Comparison of ENCODE assay signal across 9 cellular contexts in genomic region chr2:30421026-30421425, GRCh38. TPM values are rescaled to one million over a fixed set of nuclear protein-coding genes. Genes with fewer than 3 reads are reported as not detected.
DNase-seq lines count a peak whose midpoint lies in the region; ATAC-seq and TF ChIP-seq lines count a peak whose summit lies in the region.
"Had no signal": no experiment of that assay in that cellular context is flagged by ENCODE, and none has a peak within 500 bp of the region (broad histone marks: within the 10 kb centered on the region; RNA-seq: fewer than 3 reads in every experiment).

No MANE protein-coding gene starts in this region.

- H3K4me1 Mint-ChIP-seq in activated T-cell treated with anti-CD3 and anti-CD28 coated beads, Interleukin-2, amount 50 U/mL, for 72 hours (ENCODE audit: low read depth) = peaks cover 53% of the 10 kb centered on the region

- H3K36me3 Mint-ChIP-seq in activated T-cell treated with anti-CD3 and anti-CD28 coated beads, Interleukin-2, amount 50 U/mL, for 72 hours (ENCODE audit: insufficient read depth in 2 of 2) = peaks cover 1 to 2% of the 10 kb centered on the region in 2 donors

- no peak overlapping the region for H3K9ac ChIP-seq in fibroblast of lung (ENCODE audit: insufficient read depth, low read length)

- no peaks in the 10 kb centered on the region for H3K27me3 Mint-ChIP-seq in activated T-cell treated with anti-CD3 and anti-CD28 coated beads, Interleukin-2, amount 50 U/mL, for 72 hours (ENCODE audit: low read depth)

- no peaks in the 10 kb centered on the region for H3K36me3 ChIP-seq in fibroblast of lung (ENCODE audit: control insufficient read depth, insufficient read depth, low read length)
- H3K36me3 ChIP-seq in thoracic aorta = no peaks in the 10 kb centered on the region

- H3K4me1 ChIP-seq in fibroblast of lung (ENCODE audit: control insufficient read depth, extremely low read depth, insufficient read depth, low read length) (peaks cover 21% of the 10 kb centered on the region), thoracic aorta (ENCODE audit: control insufficient read depth in 1 of 2, low read depth in 2 of 2) (peaks cover 19 to 55% of the 10 kb centered on the region in 2 donors)

- H2AFZ ChIP-seq in fibroblast of lung (ENCODE audit: low read length) = no peak overlapping the region

- H3K27me3 ChIP-seq in fibroblast of lung (ENCODE audit: control insufficient read depth, insufficient read depth, low read length) = no peaks in the 10 kb centered on the region
- no peaks in the 10 kb centered on the region for H3K27me3 ChIP-seq in thoracic aorta (replicated peaks; ENCODE audit: insufficient read depth)

- H3K4me3 ChIP-seq in fibroblast of lung (replicated peaks in 1 of 4; ENCODE audit: control extremely low read depth in 1 of 4, insufficient read depth in 1 of 4, low read depth in 3 of 4, low read length in 4 of 4) (no peak overlapping the region), thoracic aorta (no peak overlapping the region)

- no peaks in the 10 kb centered on the region for H4K20me1 ChIP-seq in fibroblast of lung (ENCODE audit: control insufficient read depth, extremely low read depth, insufficient read depth, low read length)

- H3K79me2 ChIP-seq in fibroblast of lung (ENCODE audit: control insufficient read depth, insufficient read depth, low read length) = no peaks in the 10 kb centered on the region

- H3K9me3 Mint-ChIP-seq in activated T-cell treated with anti-CD3 and anti-CD28 coated beads, Interleukin-2, amount 50 U/mL, for 72 hours = no peaks in the 10 kb centered on the region

- H3K9me3 ChIP-seq in fibroblast of lung (ENCODE audit: control insufficient read depth, insufficient read depth, low read depth, low read length) (no peaks in the 10 kb centered on the region), thoracic aorta (no peaks in the 10 kb centered on the region)

- H3K4me2 ChIP-seq in fibroblast of lung (ENCODE audit: extremely low read depth, insufficient read depth, low read length) = peak overlapping the region; percentile 5

- peak; percentile 20 to 21 for DNase-seq in activated T-cell treated with anti-CD3 and anti-CD28 coated beads, Interleukin-2, amount 50 U/mL, for 72 hours
- DNase-seq in activated T-cell treated with anti-CD3 and anti-CD28 coated beads, Interleukin-2, amount 50 U/mL, for 1 hour = no peak
- DNase-seq in fibroblast of lung (ENCODE audit: low read depth in 2 of 2) = no peak
- DNase-seq in thoracic aorta (ENCODE audit: low spot score) = no peak
- no peak for DNase-seq in mesenteric fat pad (ENCODE audit: low spot score)
- DNase-seq in LoVo (ENCODE audit: low spot score) = no peak
- DNase-seq: activated gamma-delta T cell had no signal

- peak overlapping the region; percentile 98 for H3K27ac Mint-ChIP-seq in activated T-cell treated with anti-CD3 and anti-CD28 coated beads, Interleukin-2, amount 50 U/mL, for 72 hours

- H3K27ac ChIP-seq in VCaP (peak overlapping the region; percentile 12; the same call in 1 of the 2 replicates), fibroblast of lung (ENCODE audit: insufficient read depth, low read length) (no peak overlapping the region), thoracic aorta (peak overlapping the region; percentile 66 to 81)

- H3K4me3 Mint-ChIP-seq in activated T-cell treated with anti-CD3 and anti-CD28 coated beads, Interleukin-2, amount 50 U/mL, for 72 hours = peak overlapping the region; percentile 87 to 90

- no peak for TF ChIP-seq CTCF in VCaP (conservative IDR thresholded peaks at IDR 0.05)
- TF ChIP-seq CTCF in fibroblast of lung (conservative IDR thresholded peaks at IDR 0.05 in 1 of 2, IDR thresholded peaks at IDR 0.05 in 1 of 2; ENCODE audit: low read depth in 1 of 2, low read length in 2 of 2) = no peak
- TF ChIP-seq CTCF in thoracic aorta (IDR thresholded peaks at IDR 0.05) = no peak

- ATAC-seq in activated T-cell treated with anti-CD3 and anti-CD28 coated beads, Interleukin-2, amount 50 U/mL, for 72 hours (replicated peaks in 1 of 2) = no peak
- ATAC-seq in thoracic aorta (ENCODE audit: insufficient number of reproducible peaks, low FRiP score, low read depth) = no peak
- ATAC-seq in HG03175 (IDR thresholded peaks at IDR 0.05; ENCODE audit: unreplicated experiment) = no peak

RNA-seq across cellular contexts. Expression of gene LCLAT1, which starts 26.0 kb away (rescaled TPM):
- total RNA-seq in activated T-cell treated with anti-CD3 and anti-CD28 coated beads, Interleukin-2, amount 50 U/mL, for 72 hours = 10 to 100 TPM; 46.6 to 51.6 TPM
- total RNA-seq in fibroblast of lung (17.7 and 43.3 TPM in 2 replicates), thoracic aorta (10 to 100 TPM; 14.8 to 43.9 TPM), mesenteric fat pad (10.9 TPM)
- polyA plus RNA-seq in fibroblast of lung = 37.1 and 45.9 TPM in 2 replicates
- 9.7 and 15.9 TPM in 2 replicates for polyA plus RNA-seq in fibroblast of lung (2012)
- polyA minus RNA-seq in fibroblast of lung (ENCODE audit: low replicate concordance) = 16.7 and 19.4 TPM in 2 replicates

Comparison
In these comparisons a context has a peak if more than half of its experiments do, and no peak if none do; other contexts are left out.
1. DNase-seq: peak in activated T-cell treated with anti-CD3 and anti-CD28 coated beads, Interleukin-2, amount 50 U/mL, for 72 hours (2 of 2); none in activated T-cell treated with anti-CD3 and anti-CD28 coated beads, Interleukin-2, amount 50 U/mL, for 1 hour (single experiment), fibroblast of lung (0 of 2), thoracic aorta (single experiment), mesenteric fat pad (single experiment) and LoVo (single experiment).